In genomic region chr14:29814153-29815057, GRCh38 we compare ENCODE assay signal across 1 cellular context.
TF ChIP-seq lines count a peak whose summit lies in the region.

No MANE protein-coding gene starts in this region.

TF ChIP-seq in GM23338, 12 proteins besides CTCF, POLR2A, EP300 and RAD21 (continued from another document):
- TF ChIP-seq ZNF462 (CRISPR knock-in tag; IDR thresholded peaks at IDR 0.05) (no peak), POLR2AphosphoS5 (IDR thresholded peaks at IDR 0.05; ENCODE audit: low read depth) (no peak), ZNF331 (CRISPR knock-in tag; IDR thresholded peaks at IDR 0.05; ENCODE audit: low read depth) (no peak)
